In genomic region chr12:110284597-110284996, GRCh38 we compare ENCODE assay signal across 10 cellular contexts. TPM values are rescaled to one million over a fixed set of nuclear protein-coding genes. Genes with fewer than 3 reads are reported as not detected.
DNase-seq lines count a peak whose midpoint lies in the region; ATAC-seq and TF ChIP-seq lines count a peak whose summit lies in the region.
"Had no signal": no experiment of that assay in that cellular context is flagged by ENCODE, and none has a peak within 500 bp of the region (broad histone marks: within the 10 kb centered on the region; RNA-seq: fewer than 3 reads in every experiment).

No MANE protein-coding gene starts in this region.

- peak overlapping the region; percentile 6; the same call in 1 of the 2 replicates for H3K9ac ChIP-seq in iPS-20b (ENCODE audit: low read depth, low read length)

- H3K4me1 ChIP-seq in heart left ventricle (peaks cover 0 to 85% (median 61%) of the 10 kb centered on the region in 12 donors), iPS-20b (ENCODE audit: insufficient read depth, low read length) (peaks cover 30% of the 10 kb centered on the region), upper lobe of right lung (peaks cover 60% of the 10 kb centered on the region)

- H3K27ac ChIP-seq in heart left ventricle (peak overlapping the region; percentile 85 to 100 (median 98)), iPS-20b (ENCODE audit: low read length) (no peak overlapping the region), upper lobe of right lung (no peak overlapping the region)

- TF ChIP-seq POLR2A in heart left ventricle (IDR thresholded peaks at IDR 0.05), result no peak

- intact Hi-C loops in heart left ventricle (cut with DNase I) (loop anchor here in 9 of 10 donors (5.0 to 10.0 kb wide), 5 partner anchors 37 to 180 kb away; no protein-coding TSS in a partner anchor), Right ventricle myocardium inferior (cut with DNase I) (loop anchor here (10.0 kb wide), 1 partner anchor 180 kb away; no protein-coding TSS in a partner anchor), upper lobe of right lung (cut with DNase I) (no loop called here)
- intact Hi-C loops in activated T-helper 2 cell treated with anti-CD3 and anti-CD28 coated beads, Interferon-gamma antibody, Interleukin-2, Interleukin-4, amounts not matched to agents 10 μg/mL and 5 μg/mL and 100 μg/mL, durations not matched to agents 14 hours and 24 hours and 36 hours (cut with micrococcal nuclease), result loop anchor here (5.0 kb wide), 2 partner anchors 68 to 298 kb away; partner anchors contain the start of gene PPTC7

- H3K9me3 Mint-ChIP-seq in activated T-helper 2 cell treated with anti-CD3 and anti-CD28 coated beads, Interferon-gamma antibody, Interleukin-2, Interleukin-4, amounts not matched to agents 10 μg/mL and 5 μg/mL and 100 μg/mL, durations not matched to agents 14 hours and 24 hours and 36 hours, result no peaks in the 10 kb centered on the region

- H3K9me3 ChIP-seq in heart left ventricle, result no peaks in the 10 kb centered on the region
- H3K9me3 ChIP-seq in iPS-20b (ENCODE audit: insufficient read depth, low read depth, low read length), result no peaks in the 10 kb centered on the region
- no peaks in the 10 kb centered on the region for H3K9me3 ChIP-seq in upper lobe of right lung

- peak overlapping the region; percentile 28 to 96 (median 90) for H3K4me3 ChIP-seq in heart left ventricle
- peak overlapping the region; percentile 99; the same call in 1 of the 2 replicates for H3K4me3 ChIP-seq in iPS-20b (ENCODE audit: low read length)
- H3K4me3 ChIP-seq in upper lobe of right lung, result peak overlapping the region; percentile 82

- H3K27ac Mint-ChIP-seq in activated T-helper 2 cell treated with anti-CD3 and anti-CD28 coated beads, Interferon-gamma antibody, Interleukin-2, Interleukin-4, amounts not matched to agents 10 μg/mL and 5 μg/mL and 100 μg/mL, durations not matched to agents 14 hours and 24 hours and 36 hours, result peak overlapping the region; percentile 40

- peak overlapping the region; percentile 65 for H3K4me3 Mint-ChIP-seq in activated T-helper 2 cell treated with anti-CD3 and anti-CD28 coated beads, Interferon-gamma antibody, Interleukin-2, Interleukin-4, amounts not matched to agents 10 μg/mL and 5 μg/mL and 100 μg/mL, durations not matched to agents 14 hours and 24 hours and 36 hours (ENCODE audit: low read depth)

- H3K36me3 Mint-ChIP-seq in activated T-helper 2 cell treated with anti-CD3 and anti-CD28 coated beads, Interferon-gamma antibody, Interleukin-2, Interleukin-4, amounts not matched to agents 10 μg/mL and 5 μg/mL and 100 μg/mL, durations not matched to agents 14 hours and 24 hours and 36 hours (ENCODE audit: low read depth), result peaks cover 74% of the 10 kb centered on the region

- H3K27me3 Mint-ChIP-seq in activated T-helper 2 cell treated with anti-CD3 and anti-CD28 coated beads, Interferon-gamma antibody, Interleukin-2, Interleukin-4, amounts not matched to agents 10 μg/mL and 5 μg/mL and 100 μg/mL, durations not matched to agents 14 hours and 24 hours and 36 hours (ENCODE audit: low read depth), result peaks cover 4% of the 10 kb centered on the region

- peaks cover 59% of the 10 kb centered on the region for H3K4me1 Mint-ChIP-seq in activated T-helper 2 cell treated with anti-CD3 and anti-CD28 coated beads, Interferon-gamma antibody, Interleukin-2, Interleukin-4, amounts not matched to agents 10 μg/mL and 5 μg/mL and 100 μg/mL, durations not matched to agents 14 hours and 24 hours and 36 hours (ENCODE audit: low read depth)

- H3K27me3 ChIP-seq in heart left ventricle (no peaks in the 10 kb centered on the region), iPS-20b (ENCODE audit: insufficient read depth, low read length) (peaks cover 8% of the 10 kb centered on the region; the same call in 1 of the 2 replicates), upper lobe of right lung (no peaks in the 10 kb centered on the region)

- H3K36me3 ChIP-seq in heart left ventricle (peaks cover 0 to 69% (median 61%) of the 10 kb centered on the region in 9 donors), iPS-20b (ENCODE audit: insufficient read depth, low read depth, low read length) (peaks cover 72% of the 10 kb centered on the region), upper lobe of right lung (peaks cover 28% of the 10 kb centered on the region)

- TF ChIP-seq CTCF in heart left ventricle (IDR thresholded peaks at IDR 0.05) (no peak), upper lobe of right lung (IDR thresholded peaks at IDR 0.05) (no peak)

- DNase-seq in heart left ventricle (no peak), Right ventricle myocardium inferior (ENCODE audit: missing footprints) (no peak), upper lobe of right lung (no peak), NCI-H1105 (lab: John Stamatoyannopoulos, UW) (no peak), NOMO-1 treated with dmso at 0.1 percent for 144 hours (lab: John Stamatoyannopoulos, UW; ENCODE audit: unreplicated experiment) (no peak), GM03348 (ENCODE audit: low spot score) (no peak)
- no peak for DNase-seq in activated T-helper 2 cell treated with anti-CD3 and anti-CD28 coated beads, Interferon-gamma antibody, Interleukin-2, Interleukin-4, amounts not matched to agents 10 μg/mL and 5 μg/mL and 100 μg/mL, durations not matched to agents 14 hours and 24 hours and 36 hours (ENCODE audit: low spot score)
- DNase-seq: DMS153 had no signal

- ATAC-seq in heart left ventricle, result no peak
- ATAC-seq in Right ventricle myocardium inferior, result no peak
- ATAC-seq in upper lobe of right lung, result no peak
- ATAC-seq: activated CD4-positive, CD25-positive, alpha-beta regulatory T cell treated with anti-CD3 and anti-CD28 coated beads, Interleukin-2, amount 50 U/mL, for 24 hours had no signal

RNA-seq across cellular contexts. Expression of gene ATP2A2, which starts 3.5 kb away (rescaled TPM):
- total RNA-seq in heart left ventricle (1,000 to 10,000 TPM; 1,194 to 2,963 (median 1,871) TPM), Right ventricle myocardium inferior (3,009 TPM), upper lobe of right lung (173 TPM)
- polyA plus RNA-seq in heart left ventricle, result 1,000 to 10,000 TPM in 1 of 2 donors, 100 to 1,000 TPM in 1; 494 to 1,113 TPM
- 213 and 219 TPM in 2 replicates for total RNA-seq in activated T-helper 2 cell treated with anti-CD3 and anti-CD28 coated beads, Interferon-gamma antibody, Interleukin-2, Interleukin-4, amounts not matched to agents 10 μg/mL and 5 μg/mL and 100 μg/mL, durations not matched to agents 14 hours and 24 hours and 36 hours

Comparison
In these comparisons a context has a peak if more than half of its experiments do, and no peak if none do; other contexts are left out.
1. H3K27ac ChIP-seq: peak in heart left ventricle (12 of 12); none in iPS-20b (single experiment) and upper lobe of right lung (single experiment).
2. Peak in every context shown above with its lines, with median percentiles within 50 percentile points of each other: H3K4me3 ChIP-seq.